ENCODE assay signal across 8 cellular contexts in the genomic region with DNA sequence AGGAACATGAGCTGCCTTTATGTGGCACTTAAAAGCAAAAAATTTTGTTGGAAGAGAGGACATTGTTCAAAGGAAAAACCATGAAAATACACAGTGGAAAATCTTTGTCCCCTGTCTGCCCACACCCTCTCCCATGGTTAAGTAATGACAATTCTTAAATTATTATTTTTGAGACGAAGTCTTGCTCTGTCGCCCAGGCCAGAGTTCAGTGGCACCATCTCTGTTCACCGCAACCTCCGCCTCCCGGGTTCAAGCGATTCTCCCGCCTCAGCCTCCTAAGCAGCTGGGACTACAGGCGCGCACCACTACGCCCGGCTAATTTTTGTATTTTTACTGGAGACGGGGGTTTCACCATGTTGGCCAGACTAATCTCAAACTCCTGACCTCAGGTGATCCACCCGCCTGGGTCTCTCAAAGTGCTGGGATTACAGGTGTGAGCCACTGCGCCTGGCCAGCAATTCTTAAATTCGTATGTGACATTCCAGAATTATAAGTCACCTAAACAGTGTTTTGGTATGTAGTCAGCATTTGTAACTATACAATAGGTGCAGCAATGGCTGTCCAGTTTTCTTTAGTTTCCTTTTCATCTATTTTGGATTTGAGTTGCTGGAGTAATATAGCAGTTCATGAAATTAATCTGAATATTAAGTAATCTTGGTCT. TPM values are rescaled to one million over a fixed set of nuclear protein-coding genes. Genes with fewer than 3 reads are reported as not detected.
DNase-seq lines count a peak whose midpoint lies in the region; ATAC-seq and TF ChIP-seq lines count a peak whose summit lies in the region.

No MANE protein-coding gene starts in this region.

- ATAC-seq in left cardiac atrium (no peak), GM21515 (IDR thresholded peaks at IDR 0.05; ENCODE audit: unreplicated experiment) (no peak), GM21786 (IDR thresholded peaks at IDR 0.05; ENCODE audit: unreplicated experiment) (no peak)

- H3K9me3 Mint-ChIP-seq in MCF 10A (ENCODE audit: unreplicated experiment): no peaks in the 10 kb centered on the region

- no peaks in the 10 kb centered on the region for H3K9me3 ChIP-seq in mucosa of stomach (ENCODE audit: control insufficient read depth, low read length)

- CTCF ChIA-PET in MCF 10A (lab: Yijun Ruan, JAX): interaction anchor here (0.6 to 2.4 kb wide), 5 partner anchors 17 to 502 kb away, joined by 3 to 14 read pairs (median 3); a partner anchor contains a TSS

- H3K4me1 Mint-ChIP-seq in MCF 10A (ENCODE audit: insufficient read depth, unreplicated experiment): peaks cover 8% of the 10 kb centered on the region

- no peak for TF ChIP-seq CTCF in MCF 10A (IDR thresholded peaks at IDR 0.05; ENCODE audit: unreplicated experiment)

- peaks cover 20% of the 10 kb centered on the region for H3K36me3 Mint-ChIP-seq in MCF 10A (ENCODE audit: insufficient read depth, unreplicated experiment)

- BruUV-seq in MCF 10A (replicated peaks; lab: Mats Ljungman, UMichigan): TSS peak; percentile 92

- peak overlapping the region; percentile 27 for H3K4me3 ChIP-seq in mucosa of stomach (ENCODE audit: low read length)

- H3K4me1 ChIP-seq in mucosa of stomach (ENCODE audit: control insufficient read depth, insufficient read depth, low read length): peaks cover 4% of the 10 kb centered on the region

- no peaks in the 10 kb centered on the region for H3K36me3 ChIP-seq in mucosa of stomach (ENCODE audit: control insufficient read depth, insufficient read depth, low read length)

- intact Hi-C loops in left cardiac atrium (cut with DNase I) (loop anchor here in 1 of 2 donors (2.0 kb wide), 1 partner anchor 75 kb away; a partner anchor contains a TSS), cardiac septum (cut with DNase I) (loop anchor here (1.0 to 2.0 kb wide), 2 partner anchors 76 to 277 kb away; a partner anchor contains a TSS), MCF 10A (cut with micrococcal nuclease) (loop anchor here (1.0 to 5.0 kb wide), 3 partner anchors 34 to 229 kb away; a partner anchor contains a TSS)

- H3K4me3 Mint-ChIP-seq in MCF 10A (ENCODE audit: unreplicated experiment): peak overlapping the region; percentile 91

- POLR2A ChIA-PET in MCF 10A (lab: Yijun Ruan, JAX): interaction anchor here (0.6 to 5.7 kb wide), 20 partner anchors 11 to 301 kb away, joined by 3 to 114 read pairs (median 3); a partner anchor contains a TSS

- H3K27me3 Mint-ChIP-seq in MCF 10A (ENCODE audit: insufficient read depth, unreplicated experiment): no peaks in the 10 kb centered on the region

- peak; percentile 25 for DNase-seq in left cardiac atrium
- DNase-seq in cardiac septum (ENCODE audit: low spot score): no peak
- no peak for DNase-seq in MCF 10A (ENCODE audit: unreplicated experiment)
- DNase-seq in iPS-NIHi11 (ENCODE audit: low spot score): no peak
- no peak for DNase-seq in NCI-H2227 treated with DMSO at 0.1 percent for 48 hours (lab: John Stamatoyannopoulos, UW)

- H3K27me3 ChIP-seq in mucosa of stomach (ENCODE audit: control insufficient read depth, insufficient read depth, low read length): no peaks in the 10 kb centered on the region

- peak overlapping the region; percentile 83 for H3K27ac Mint-ChIP-seq in MCF 10A (ENCODE audit: low read depth, unreplicated experiment)

- H3K9ac ChIP-seq in mucosa of stomach (ENCODE audit: low read length): peak overlapping the region; percentile 29

RNA-seq across cellular contexts. Expression of a gene that starts 0.6 kb away (rescaled TPM):
- total RNA-seq in left cardiac atrium: 10 to 100 TPM; 84.0 to 98.6 TPM
- total RNA-seq in cardiac septum: 61.8 TPM
- total RNA-seq in MCF 10A (2022): 318 and 396 TPM in 2 replicates
